16 cellular contexts compared by ENCODE assay signal in genomic region chr20:23092861-23093543, GRCh38. TPM values are rescaled to one million over a fixed set of nuclear protein-coding genes. Genes with fewer than 3 reads are reported as not detected.
DNase-seq lines count a peak whose midpoint lies in the region; ATAC-seq, FAIRE-seq and TF ChIP-seq lines count a peak whose summit lies in the region.
"Had no signal": no experiment of that assay in that cellular context is flagged by ENCODE, and none has a peak within 500 bp of the region (broad histone marks: within the 10 kb centered on the region; RNA-seq: fewer than 3 reads in every experiment).

No MANE protein-coding gene starts in this region.

- H3K27ac ChIP-seq in coronary artery = no peak overlapping the region
- H3K27ac ChIP-seq: C4-2B had no signal

- peak; percentile 9 for FAIRE-seq in islet of Langerhans (lab: Jason Lieb, UNC)
- FAIRE-seq: A204.1 had no signal

- DNase-seq in left ventricle myocardium superior (no peak), cardiac septum (ENCODE audit: low spot score) (no peak), coronary artery (ENCODE audit: low spot score) (peak; percentile 33), cortex of kidney (lab: John Stamatoyannopoulos, UW) (no peak), NCI-H2227 (lab: John Stamatoyannopoulos, UW; ENCODE audit: unreplicated experiment) (no peak), germinal center (ENCODE audit: low spot score) (no peak)
- DNase-seq: COR-L47, EL, H7, Kasumi-1, NCI-H524, SIG-M5 had no signal

- no peak for TF ChIP-seq CTCF in coronary artery (IDR thresholded peaks at IDR 0.05)

- ATAC-seq in left ventricle myocardium superior (peak; percentile 29), GM21825 (IDR thresholded peaks at IDR 0.05; ENCODE audit: unreplicated experiment) (no peak)

- intact Hi-C loops in left ventricle myocardium superior (cut with micrococcal nuclease) (no loop called here), cardiac septum (cut with DNase I) (no loop called here)

- no peak overlapping the region for H3K4me3 ChIP-seq in coronary artery

RNA-seq across cellular contexts. Expression of gene CD93, which starts 6.9 kb away (rescaled TPM):
- total RNA-seq in left ventricle myocardium superior (41.0 TPM), cardiac septum (40.3 TPM)

RNA-seq across cellular contexts. Expression of gene THBD, which starts 43.5 kb away (rescaled TPM):
- total RNA-seq in left ventricle myocardium superior (13.1 TPM), cardiac septum (27.0 TPM)

RNA-seq across cellular contexts. Expression of gene SSTR4, which starts 57.9 kb away (rescaled TPM):
- not detected for total RNA-seq in left ventricle myocardium superior
- not detected for total RNA-seq in cardiac septum
- total RNA-seq: H7 had no signal
